15 cellular contexts compared by ENCODE assay signal in the genomic region with DNA sequence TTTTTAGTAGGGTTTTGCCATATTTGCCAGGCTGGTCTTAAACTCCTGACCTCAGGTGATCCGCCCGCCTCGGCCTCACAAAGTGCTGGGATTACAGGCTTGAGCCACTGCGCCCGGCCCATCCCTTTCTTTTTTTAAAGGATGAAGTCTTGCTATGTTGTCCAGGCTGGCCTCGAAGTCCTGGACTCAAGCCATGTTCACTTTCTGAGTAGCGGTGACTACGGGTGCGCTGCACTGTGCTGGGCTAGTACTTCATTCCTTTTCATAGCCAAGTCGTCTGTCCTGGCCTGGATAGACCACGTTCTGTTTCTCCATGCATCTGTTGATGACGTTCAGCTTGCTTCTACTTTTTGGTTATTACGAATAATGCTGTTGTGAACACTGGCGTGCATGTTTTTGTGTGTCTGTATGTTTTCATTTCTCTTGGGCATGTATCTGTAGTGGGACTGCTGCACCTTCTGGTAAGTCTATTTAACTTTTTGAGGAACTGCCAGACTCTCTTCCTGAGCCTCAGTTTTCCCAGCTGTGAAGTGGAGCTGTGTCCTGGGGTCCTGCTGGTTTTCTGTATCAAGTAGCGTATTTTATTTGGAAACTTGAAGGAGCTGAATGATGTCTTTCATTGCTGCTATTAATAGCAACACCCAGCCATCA. TPM values are rescaled to one million over a fixed set of nuclear protein-coding genes. Genes with fewer than 3 reads are reported as not detected.
DNase-seq lines count a peak whose midpoint lies in the region; ATAC-seq and TF ChIP-seq lines count a peak whose summit lies in the region.
"Had no signal": no experiment of that assay in that cellular context is flagged by ENCODE, and none has a peak within 500 bp of the region (broad histone marks: within the 10 kb centered on the region; RNA-seq: fewer than 3 reads in every experiment).

No MANE protein-coding gene starts in this region.

- TF ChIP-seq POLR2A in heart left ventricle (IDR thresholded peaks at IDR 0.05): no peak

- intact Hi-C loops in heart left ventricle (cut with DNase I): loop anchor here in 1 of 10 donors (5.0 kb wide), 1 partner anchor 39 kb away; a partner anchor contains a TSS
- intact Hi-C loops in Right ventricle myocardium inferior (cut with DNase I): no loop called here
- intact Hi-C loops in upper lobe of right lung (cut with DNase I): no loop called here

- TF ChIP-seq CTCF in heart left ventricle (IDR thresholded peaks at IDR 0.05) (no peak), coronary artery (IDR thresholded peaks at IDR 0.05) (no peak), osteoblast (IDR thresholded peaks at IDR 0.05; ENCODE audit: extremely low read depth, low read depth, low read length) (no peak), upper lobe of right lung (IDR thresholded peaks at IDR 0.05) (no peak)

- 74 to 79% (median 77%) methylated on average over 15 of the region's 15 CpGs for WGBS in heart left ventricle, 4 donors

- H3K4me3 ChIP-seq in heart left ventricle (peak overlapping the region in 4 of 12 donors; percentile 26 to 44 (median 32)), coronary artery (no peak overlapping the region), osteoblast (ENCODE audit: insufficient read depth, low read length) (peak overlapping the region; percentile 34), upper lobe of right lung (no peak overlapping the region)

- H3K27me3 ChIP-seq in heart left ventricle: no peaks in the 10 kb centered on the region
- H3K27me3 ChIP-seq in osteoblast (ENCODE audit: insufficient read depth, low read length): no peaks in the 10 kb centered on the region
- no peaks in the 10 kb centered on the region for H3K27me3 ChIP-seq in upper lobe of right lung

- no peak for ATAC-seq in heart left ventricle
- ATAC-seq in Right ventricle myocardium inferior: no peak
- no peak for ATAC-seq in upper lobe of right lung
- no peak for ATAC-seq in HG03159 (IDR thresholded peaks at IDR 0.05; ENCODE audit: unreplicated experiment)
- ATAC-seq: foreskin keratinocyte had no signal

- H3K4me1 ChIP-seq in heart left ventricle: peaks cover 5 to 84% (median 50%) of the 10 kb centered on the region in 12 donors
- peaks cover 30% of the 10 kb centered on the region for H3K4me1 ChIP-seq in osteoblast (ENCODE audit: insufficient read depth, low read length)
- H3K4me1 ChIP-seq in upper lobe of right lung: peaks cover 78% of the 10 kb centered on the region
- H3K4me1 ChIP-seq: foreskin keratinocyte had no signal

- peaks cover 0 to 11% (median 0%) of the 10 kb centered on the region in 12 donors for H3K9me3 ChIP-seq in heart left ventricle
- H3K9me3 ChIP-seq in osteoblast (ENCODE audit: low read depth, low read length): no peaks in the 10 kb centered on the region
- no peaks in the 10 kb centered on the region for H3K9me3 ChIP-seq in upper lobe of right lung

- DNase-seq in heart left ventricle: no peak
- DNase-seq in Right ventricle myocardium inferior (ENCODE audit: missing footprints): no peak
- no peak for DNase-seq in coronary artery (ENCODE audit: low spot score)
- DNase-seq in osteoblast (ENCODE audit: insufficient read length, low spot score, missing footprints): no peak
- DNase-seq in upper lobe of right lung: no peak
- no peak for DNase-seq in NCI-H2081 treated with DMSO at 0.1 percent for 48 hours (lab: John Stamatoyannopoulos, UW)
- no peak for DNase-seq in SK-N-DZ (ENCODE audit: low spot score)
- DNase-seq: activated CD4-positive, alpha-beta T cell treated with anti-CD3 and anti-CD28 coated beads, Interleukin-2, amount 10 ng/mL, durations not matched to agents 7 days and 5 days; amniotic stem cell; effector CD8-positive, alpha-beta T cell; foreskin keratinocyte; naive B cell; NCI-H146; T-helper 9 cell had no signal

- H4K20me1 ChIP-seq in osteoblast (ENCODE audit: insufficient read depth, low read length): peaks cover 98% of the 10 kb centered on the region

- peak overlapping the region; percentile 58 for H3K4me2 ChIP-seq in osteoblast (ENCODE audit: insufficient read depth, low read length)

- no peak overlapping the region for H2AFZ ChIP-seq in osteoblast (ENCODE audit: low read length)

- H3K79me2 ChIP-seq in osteoblast (ENCODE audit: insufficient read depth, low read length): peaks cover 100% of the 10 kb centered on the region

- H3K36me3 ChIP-seq in heart left ventricle: no peaks in the 10 kb centered on the region
- H3K36me3 ChIP-seq in osteoblast (ENCODE audit: insufficient read depth, low read length): no peaks in the 10 kb centered on the region
- H3K36me3 ChIP-seq in upper lobe of right lung: no peaks in the 10 kb centered on the region

- H3K27ac ChIP-seq in heart left ventricle (peak overlapping the region; percentile 35 to 85 (median 76)), coronary artery (peak overlapping the region; percentile 89 to 91), osteoblast (ENCODE audit: low read depth, low read length) (peak overlapping the region; percentile 80), upper lobe of right lung (peak overlapping the region; percentile 27)
- H3K27ac ChIP-seq: foreskin keratinocyte had no signal

RNA-seq across cellular contexts. Expression of a gene that starts 40.0 kb away (rescaled TPM):
- total RNA-seq in heart left ventricle (10 to 100 TPM; 23.4 to 48.4 (median 38.5) TPM), Right ventricle myocardium inferior (28.9 TPM), osteoblast (49.6 and 55.7 TPM in 2 replicates), upper lobe of right lung (87.2 TPM)
- 10 to 100 TPM; 18.1 to 35.3 TPM for polyA plus RNA-seq in heart left ventricle
- 51.5 and 62.6 TPM in 2 replicates for polyA plus RNA-seq in SK-N-DZ (2014; cell fraction: cytosol; rRNA removed)
- polyA plus RNA-seq in SK-N-DZ (2014; cell fraction: nucleus; rRNA removed): 114 and 225 TPM in 2 replicates

Comparison
In these comparisons a context has a peak if more than half of its experiments do, and no peak if none do; other contexts are left out.
1. H3K27ac ChIP-seq: peak in every context shown above with its lines; median percentile 90 in coronary artery; 80 in osteoblast; 76 in heart left ventricle; 27 in upper lobe of right lung.